29 cellular contexts compared by ENCODE assay signal in genomic region chr14:24325131-24325530, GRCh38. TPM values are rescaled to one million over a fixed set of nuclear protein-coding genes. Genes with fewer than 3 reads are reported as not detected.
"Had no signal": no experiment of that assay in that cellular context is flagged by ENCODE, and none has a peak within 500 bp of the region (broad histone marks: within the 10 kb centered on the region; RNA-seq: fewer than 3 reads in every experiment).

No MANE protein-coding gene starts in this region.

- ATAC-seq: activated CD8-positive, alpha-beta memory T cell treated with anti-CD3 and anti-CD28 coated beads, Interleukin-2, amount 10 ng/mL, durations not matched to agents 7 days and 5 days; activated naive CD4-positive, alpha-beta T cell treated with anti-CD3 and anti-CD28 coated beads, Interleukin-2, amount 50 U/mL, for 72 hours; activated naive CD8-positive, alpha-beta T cell treated with anti-CD3 and anti-CD28 coated beads, Interleukin-2, amount 50 U/mL, for 24 hours; PC-3; SK-N-SH treated with all-trans-retinoic acid at 6 μM for 48 hours had no signal

- H3K4me3 ChIP-seq: ascending aorta, cardiac muscle cell, SJSA1 had no signal

- H3K27ac ChIP-seq: ascending aorta, cardiac muscle cell, SJSA1 had no signal

- H3K27me3 Mint-ChIP-seq: activated T-cell treated with anti-CD3 and anti-CD28 coated beads, Interleukin-2, amount 50 U/mL, for 24 hours had no signal

- H3K27me3 ChIP-seq: ascending aorta, SJSA1 had no signal

- DNase-seq: activated CD4-positive, alpha-beta T cell treated with anti-CD3 and anti-CD28 coated beads, Interleukin-2, amount 10 ng/mL, durations not matched to agents 24 days and 14 days; activated CD4-positive, alpha-beta T cell treated with anti-CD3 and anti-CD28 coated beads, Interleukin-2, amount 50 U/mL, for 48 hours; activated CD4-positive, CD25-positive, alpha-beta regulatory T cell treated with anti-CD3 and anti-CD28 coated beads, Interleukin-2, amount 50 U/mL, for 72 hours; activated CD8-positive, alpha-beta memory T cell treated with anti-CD3 and anti-CD28 coated beads, Interleukin-2, amount 10 ng/mL, durations not matched to agents 7 days and 5 days; activated effector memory CD4-positive, alpha-beta T cell treated with anti-CD3 and anti-CD28 coated beads, Interleukin-2, amount 50 U/mL, for 16 hours; activated naive CD4-positive, alpha-beta T cell treated with Interleukin-2 at 50 U/mL for 16 hours; activated naive CD8-positive, alpha-beta T cell treated with anti-CD3 and anti-CD28 coated beads, Interleukin-2, amount 50 U/mL, for 24 hours; activated T-cell treated with anti-CD3 and anti-CD28 coated beads, Interleukin-2, amount 50 U/mL, for 24 hours; amniotic stem cell; Kasumi-1; KBM-7; NCI-H1105 treated with DMSO at 0.1 percent for 48 hours; NCI-H1436 treated with DMSO at 0.1 percent for 48 hours; NCI-H187; NCI-H2081; NCI-H510A treated with DMSO at 0.1 percent for 48 hours; NCI-H69; NK-92 treated with Interleukin-12 subunit alpha and Interleukin-12 subunit beta, amount 100 ng/mL, for 24 hours; PC-3; SHP77; T-helper 9 cell had no signal

- H3K4me3 Mint-ChIP-seq: activated CD4-positive, alpha-beta T cell treated with anti-CD3 and anti-CD28 coated beads, Interleukin-2, amount 10 ng/mL, durations not matched to agents 24 days and 14 days; activated CD8-positive, alpha-beta memory T cell treated with anti-CD3 and anti-CD28 coated beads, Interleukin-2, amount 10 ng/mL, durations not matched to agents 7 days and 5 days; activated naive CD8-positive, alpha-beta T cell treated with anti-CD3 and anti-CD28 coated beads, Interleukin-2, amount 50 U/mL, for 24 hours; activated T-cell treated with anti-CD3 and anti-CD28 coated beads, Interleukin-2, amount 50 U/mL, for 24 hours; activated T-helper 1 cell treated with anti-CD3 and anti-CD28 coated beads, Interleukin-12 subunit alpha, Interleukin-12 subunit beta, Interleukin-2, Interleukin-4 antibody, amounts not matched to agents 30 ng/mL and 10 ng/mL and 1 ng/mL, durations not matched to agents 14 hours and 24 hours and 36 hours; brain; T-helper 1 cell treated with Interleukin-12 subunit alpha and Interleukin-12 subunit beta and Interleukin-4 antibody, amounts not matched to agents 30 μg/mL and 1 μg/mL, for 36 hours had no signal

- H3K4me1 Mint-ChIP-seq: brain had no signal

- H3K36me3 Mint-ChIP-seq: activated CD8-positive, alpha-beta memory T cell treated with anti-CD3 and anti-CD28 coated beads, Interleukin-2, amount 10 ng/mL, durations not matched to agents 7 days and 5 days; activated naive CD4-positive, alpha-beta T cell treated with anti-CD3 and anti-CD28 coated beads, Interleukin-2, amount 50 U/mL, for 72 hours; brain had no signal

- H3K4me1 ChIP-seq: ascending aorta, SJSA1 had no signal

- H3K9me3 ChIP-seq: ascending aorta, SJSA1 had no signal

- H3K27ac Mint-ChIP-seq: activated CD4-positive, alpha-beta T cell treated with anti-CD3 and anti-CD28 coated beads, Interleukin-2, amount 10 ng/mL, durations not matched to agents 24 days and 14 days; activated CD8-positive, alpha-beta memory T cell treated with anti-CD3 and anti-CD28 coated beads, Interleukin-2, amount 10 ng/mL, durations not matched to agents 7 days and 5 days; activated naive CD8-positive, alpha-beta T cell treated with anti-CD3 and anti-CD28 coated beads, Interleukin-2, amount 50 U/mL, for 24 hours; activated T-cell treated with anti-CD3 and anti-CD28 coated beads, Interleukin-2, amount 50 U/mL, for 24 hours; activated T-helper 1 cell treated with anti-CD3 and anti-CD28 coated beads, Interleukin-12 subunit alpha, Interleukin-12 subunit beta, Interleukin-2, Interleukin-4 antibody, amounts not matched to agents 30 ng/mL and 10 ng/mL and 1 ng/mL, durations not matched to agents 14 hours and 24 hours and 36 hours; brain; T-helper 1 cell treated with Interleukin-12 subunit alpha and Interleukin-12 subunit beta and Interleukin-4 antibody, amounts not matched to agents 30 μg/mL and 1 μg/mL, for 36 hours had no signal

- H3K36me3 ChIP-seq: ascending aorta, cardiac muscle cell, SJSA1 had no signal

RNA-seq across cellular contexts. Expression of gene ADCY4, which starts 9.7 kb away (rescaled TPM):
- total RNA-seq: SJSA1 had no signal

RNA-seq across cellular contexts. Expression of gene RIPK3, which starts 14.7 kb away (rescaled TPM):
- total RNA-seq: PC-3, SJSA1 had no signal

RNA-seq across cellular contexts. Expression of gene CIDEB, which starts 17.4 kb away (rescaled TPM):
- total RNA-seq: cardiac muscle cell, PC-3, SJSA1 had no signal
